32 cellular contexts compared by ENCODE assay signal in genomic region chr16:7964717-7965116, GRCh38.
"Had no signal": no experiment of that assay in that cellular context is flagged by ENCODE, and none has a peak within 500 bp of the region (broad histone marks: within the 10 kb centered on the region; RNA-seq: fewer than 3 reads in every experiment).

No MANE protein-coding gene starts in this region.

- H3K4me1 Mint-ChIP-seq: activated CD4-positive, alpha-beta memory T cell treated with anti-CD3 and anti-CD28 coated beads, Interleukin-2, amount 10 ng/mL, durations not matched to agents 7 days and 5 days; activated CD4-positive, alpha-beta T cell treated with anti-CD3 and anti-CD28 coated beads for 36 hours; activated CD4-positive, alpha-beta T cell treated with anti-CD3 and anti-CD28 coated beads, Interleukin-2, amount 10 ng/mL, durations not matched to agents 7 days and 5 days; activated naive CD4-positive, alpha-beta T cell treated with anti-CD3 and anti-CD28 coated beads, Interleukin-2, amount 10 ng/mL, durations not matched to agents 7 days and 5 days; activated naive CD8-positive, alpha-beta T cell treated with anti-CD3 and anti-CD28 coated beads, Interleukin-2, amount 10 ng/mL, durations not matched to agents 7 days and 5 days; T-helper 17 cell had no signal

- H3K27ac ChIP-seq: ascending aorta, breast epithelium, cardiac muscle cell, colonic mucosa, epithelial cell of prostate, esophagus squamous epithelium, foreskin keratinocyte, gastrocnemius medialis, heart left ventricle had no signal

- H3K27me3 Mint-ChIP-seq: activated CD4-positive, alpha-beta memory T cell treated with anti-CD3 and anti-CD28 coated beads, Interleukin-2, amount 10 ng/mL, durations not matched to agents 7 days and 5 days; activated CD4-positive, alpha-beta T cell treated with anti-CD3 and anti-CD28 coated beads for 36 hours; activated CD4-positive, alpha-beta T cell treated with anti-CD3 and anti-CD28 coated beads, Interleukin-2, amount 10 ng/mL, durations not matched to agents 7 days and 5 days; activated naive CD4-positive, alpha-beta T cell treated with anti-CD3 and anti-CD28 coated beads, Interleukin-2, amount 10 ng/mL, durations not matched to agents 7 days and 5 days; activated naive CD8-positive, alpha-beta T cell treated with anti-CD3 and anti-CD28 coated beads, Interleukin-2, amount 10 ng/mL, durations not matched to agents 7 days and 5 days; activated T-cell treated with anti-CD3 and anti-CD28 coated beads, Interleukin-2, amount 50 U/mL, for 24 hours; T-helper 17 cell had no signal

- H3K27me3 ChIP-seq: ascending aorta, breast epithelium, cardiac muscle cell, colonic mucosa, esophagus squamous epithelium, foreskin keratinocyte, gastrocnemius medialis had no signal

- H3K4me3 Mint-ChIP-seq: activated CD4-positive, alpha-beta memory T cell treated with anti-CD3 and anti-CD28 coated beads, Interleukin-2, amount 10 ng/mL, durations not matched to agents 7 days and 5 days; activated CD4-positive, alpha-beta T cell treated with anti-CD3 and anti-CD28 coated beads for 36 hours; activated CD4-positive, alpha-beta T cell treated with anti-CD3 and anti-CD28 coated beads, Interleukin-2, amount 10 ng/mL, durations not matched to agents 7 days and 5 days; activated naive CD4-positive, alpha-beta T cell treated with anti-CD3 and anti-CD28 coated beads, Interleukin-2, amount 10 ng/mL, durations not matched to agents 7 days and 5 days; activated naive CD8-positive, alpha-beta T cell treated with anti-CD3 and anti-CD28 coated beads, Interleukin-2, amount 10 ng/mL, durations not matched to agents 7 days and 5 days; activated T-cell treated with anti-CD3 and anti-CD28 coated beads, Interleukin-2, amount 50 U/mL, for 24 hours; activated T-cell treated with anti-CD3 and anti-CD28 coated beads, Interleukin-2, amount 50 U/mL, for 72 hours; brain; T-helper 17 cell; T-helper 2 cell treated with Interferon-gamma antibody and Interleukin-4, amounts not matched to agents 5 μg/mL and 100 μg/mL, for 36 hours had no signal

- H3K4me1 ChIP-seq: ascending aorta, breast epithelium, colonic mucosa, esophagus squamous epithelium, foreskin keratinocyte, gastrocnemius medialis, heart left ventricle had no signal

- H3K36me3 Mint-ChIP-seq: activated naive CD4-positive, alpha-beta T cell treated with anti-CD3 and anti-CD28 coated beads, Interleukin-2, amount 10 ng/mL, durations not matched to agents 7 days and 5 days; activated naive CD4-positive, alpha-beta T cell treated with anti-CD3 and anti-CD28 coated beads, Interleukin-2, amount 50 U/mL, for 72 hours; brain had no signal

- DNase-seq: activated CD4-positive, alpha-beta memory T cell treated with anti-CD3 and anti-CD28 coated beads, Interleukin-2, amount 10 ng/mL, durations not matched to agents 7 days and 5 days; activated CD4-positive, alpha-beta T cell treated with anti-CD3 and anti-CD28 coated beads for 36 hours; activated CD4-positive, alpha-beta T cell treated with anti-CD3 and anti-CD28 coated beads, Interleukin-2, amount 10 ng/mL, durations not matched to agents 7 days and 5 days; activated CD4-positive, alpha-beta T cell treated with anti-CD3 and anti-CD28 coated beads, Interleukin-2, amount 50 U/mL, for 4 hours; activated CD4-positive, CD25-positive, alpha-beta regulatory T cell; activated CD4-positive, CD25-positive, alpha-beta regulatory T cell treated with anti-CD3 and anti-CD28 coated beads, Interleukin-2, amount 50 U/mL, for 72 hours; activated CD8-positive, alpha-beta memory T cell treated with anti-CD3 and anti-CD28 coated beads, Interleukin-2, amount 50 U/mL, for 48 hours; activated gamma-delta T cell; activated naive CD4-positive, alpha-beta T cell; activated naive CD4-positive, alpha-beta T cell treated with anti-CD3 and anti-CD28 coated beads, Interleukin-2, amount 10 ng/mL, durations not matched to agents 7 days and 5 days; activated naive CD8-positive, alpha-beta T cell treated with anti-CD3 and anti-CD28 coated beads, Interleukin-2, amount 10 ng/mL, durations not matched to agents 7 days and 5 days; activated T-cell treated with anti-CD3 and anti-CD28 coated beads for 4 hours; activated T-cell treated with anti-CD3 and anti-CD28 coated beads, Interleukin-2, amount 50 U/mL, for 24 hours; activated T-cell treated with anti-CD3 and anti-CD28 coated beads, Interleukin-2, amount 50 U/mL, for 72 hours; central memory CD4-positive, alpha-beta T cell; cerebellar nuclear complex; colonic mucosa; effector CD8-positive, alpha-beta T cell; esophagus squamous epithelium; foreskin keratinocyte; gastrocnemius medialis; glutamatergic neuron; heart left ventricle; T-helper 17 cell; T1000 had no signal

- H3K27ac Mint-ChIP-seq: activated CD4-positive, alpha-beta memory T cell treated with anti-CD3 and anti-CD28 coated beads, Interleukin-2, amount 10 ng/mL, durations not matched to agents 7 days and 5 days; activated CD4-positive, alpha-beta T cell treated with anti-CD3 and anti-CD28 coated beads for 36 hours; activated CD4-positive, alpha-beta T cell treated with anti-CD3 and anti-CD28 coated beads, Interleukin-2, amount 10 ng/mL, durations not matched to agents 7 days and 5 days; activated naive CD4-positive, alpha-beta T cell treated with anti-CD3 and anti-CD28 coated beads, Interleukin-2, amount 10 ng/mL, durations not matched to agents 7 days and 5 days; activated naive CD4-positive, alpha-beta T cell treated with anti-CD3 and anti-CD28 coated beads, Interleukin-2, amount 50 U/mL, for 72 hours; activated naive CD8-positive, alpha-beta T cell treated with anti-CD3 and anti-CD28 coated beads, Interleukin-2, amount 10 ng/mL, durations not matched to agents 7 days and 5 days; activated T-cell treated with anti-CD3 and anti-CD28 coated beads, Interleukin-2, amount 50 U/mL, for 24 hours; activated T-cell treated with anti-CD3 and anti-CD28 coated beads, Interleukin-2, amount 50 U/mL, for 72 hours; brain; T-helper 17 cell; T-helper 2 cell treated with Interferon-gamma antibody and Interleukin-4, amounts not matched to agents 5 μg/mL and 100 μg/mL, for 36 hours had no signal

- H3K9me3 ChIP-seq: ascending aorta, breast epithelium, colonic mucosa, esophagus squamous epithelium, gastrocnemius medialis, heart left ventricle had no signal
